1 cellular context compared by ENCODE assay signal in the genomic region with DNA sequence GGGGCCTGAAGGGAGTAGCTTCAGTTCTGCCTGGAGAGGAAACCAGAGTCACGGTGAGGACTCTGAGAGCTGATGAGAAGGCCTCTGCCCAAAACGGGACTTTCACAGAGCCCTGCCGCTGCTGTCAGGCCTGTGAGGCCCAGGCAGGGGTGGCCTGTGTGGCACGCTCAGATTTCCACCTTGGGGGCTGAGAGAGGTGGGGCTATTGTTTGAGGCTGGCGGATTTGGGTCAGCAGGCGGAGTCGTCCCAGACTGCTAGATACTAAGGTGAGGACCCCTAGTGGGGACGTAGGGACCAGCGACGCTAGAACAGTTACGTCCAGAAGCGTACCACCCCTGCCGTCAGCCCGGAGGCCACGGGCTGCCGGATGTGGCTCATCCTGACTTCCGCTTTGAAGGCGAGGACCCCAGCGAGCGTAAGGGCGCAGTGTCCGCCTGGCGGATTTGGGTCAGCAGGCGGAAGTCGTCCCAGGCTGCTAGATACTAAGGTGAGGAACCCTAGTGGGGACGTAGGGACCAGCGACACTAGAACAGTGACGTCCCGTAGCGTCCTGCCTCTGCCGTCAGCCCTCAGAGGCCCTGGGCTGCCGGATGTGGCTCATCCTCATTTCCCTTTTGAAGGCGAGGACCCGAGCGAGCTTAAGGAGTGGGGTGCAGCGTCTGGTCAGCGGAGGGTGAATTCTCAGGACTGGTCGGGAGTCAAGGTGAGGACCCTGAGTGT.
A peak's percentile ranks its signal among the peaks of the same experiment; 100 is the strongest.
TF ChIP-seq lines count a peak whose summit lies in the region.

A gene with protein sequence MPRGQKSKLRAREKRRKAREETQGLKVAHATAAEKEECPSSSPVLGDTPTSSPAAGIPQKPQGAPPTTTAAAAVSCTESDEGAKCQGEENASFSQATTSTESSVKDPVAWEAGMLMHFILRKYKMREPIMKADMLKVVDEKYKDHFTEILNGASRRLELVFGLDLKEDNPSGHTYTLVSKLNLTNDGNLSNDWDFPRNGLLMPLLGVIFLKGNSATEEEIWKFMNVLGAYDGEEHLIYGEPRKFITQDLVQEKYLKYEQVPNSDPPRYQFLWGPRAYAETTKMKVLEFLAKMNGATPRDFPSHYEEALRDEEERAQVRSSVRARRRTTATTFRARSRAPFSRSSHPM (plus strand): TSS at position 378 of the 721 bp plus-strand sequence. CDS start 3,348 bp downstream, outside the sequence.

TF ChIP-seq in H1, 55 proteins besides CTCF, POLR2A, EP300 and RAD21:
- TF ChIP-seq, protein P1, sequence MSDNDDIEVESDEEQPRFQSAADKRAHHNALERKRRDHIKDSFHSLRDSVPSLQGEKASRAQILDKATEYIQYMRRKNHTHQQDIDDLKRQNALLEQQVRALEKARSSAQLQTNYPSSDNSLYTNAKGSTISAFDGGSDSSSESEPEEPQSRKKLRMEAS (IDR thresholded peaks at IDR 0.05) = 0 out of 2 replicates have a peak, but pooled peaks have one; percentile 6
- TF ChIP-seq CTBP2 (IDR thresholded peaks at IDR 0.05; ENCODE audit: borderline replicate concordance, insufficient read depth, insufficient read length, low read length) (no peak), ASH2L (IDR thresholded peaks at IDR 0.05; ENCODE audit: low read length) (no peak)
TF ChIP-seq in H1: peak in this region for 1.
